ENCODE assay signal across 1 cellular context in the genomic region with DNA sequence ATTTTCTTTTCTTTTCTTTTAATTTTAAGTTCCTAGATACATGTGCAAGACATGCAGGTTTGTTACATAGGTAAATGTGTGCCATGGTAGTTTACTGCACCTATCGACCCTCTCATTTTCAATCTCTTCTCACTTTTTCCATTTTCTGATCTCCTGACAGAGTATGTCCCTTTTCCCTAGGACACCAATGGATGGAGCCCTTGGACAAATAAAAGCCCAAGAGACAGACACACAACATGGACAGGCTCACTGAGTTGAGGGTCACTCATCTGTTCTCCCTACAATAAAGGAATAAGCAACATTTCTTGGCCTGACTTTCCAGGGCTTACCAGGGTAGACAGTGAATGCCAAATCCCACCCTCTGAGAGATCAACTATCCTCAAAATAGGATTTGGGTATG.
TF ChIP-seq lines count a peak whose summit lies in the region.

No MANE protein-coding gene starts in this region.

TF ChIP-seq in A549, 52 proteins besides CTCF, POLR2A, EP300 and RAD21:
- TF ChIP-seq, protein P1, sequence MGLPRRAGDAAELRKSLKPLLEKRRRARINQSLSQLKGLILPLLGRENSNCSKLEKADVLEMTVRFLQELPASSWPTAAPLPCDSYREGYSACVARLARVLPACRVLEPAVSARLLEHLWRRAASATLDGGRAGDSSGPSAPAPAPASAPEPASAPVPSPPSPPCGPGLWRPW (IDR thresholded peaks at IDR 0.05), result no peak
- TF ChIP-seq, protein P2, sequence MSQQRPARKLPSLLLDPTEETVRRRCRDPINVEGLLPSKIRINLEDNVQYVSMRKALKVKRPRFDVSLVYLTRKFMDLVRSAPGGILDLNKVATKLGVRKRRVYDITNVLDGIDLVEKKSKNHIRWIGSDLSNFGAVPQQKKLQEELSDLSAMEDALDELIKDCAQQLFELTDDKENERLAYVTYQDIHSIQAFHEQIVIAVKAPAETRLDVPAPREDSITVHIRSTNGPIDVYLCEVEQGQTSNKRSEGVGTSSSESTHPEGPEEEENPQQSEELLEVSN (IDR thresholded peaks at IDR 0.05; ENCODE audit: borderline replicate concordance, low read depth), result no peak
